20 cellular contexts compared by ENCODE assay signal in the genomic region with DNA sequence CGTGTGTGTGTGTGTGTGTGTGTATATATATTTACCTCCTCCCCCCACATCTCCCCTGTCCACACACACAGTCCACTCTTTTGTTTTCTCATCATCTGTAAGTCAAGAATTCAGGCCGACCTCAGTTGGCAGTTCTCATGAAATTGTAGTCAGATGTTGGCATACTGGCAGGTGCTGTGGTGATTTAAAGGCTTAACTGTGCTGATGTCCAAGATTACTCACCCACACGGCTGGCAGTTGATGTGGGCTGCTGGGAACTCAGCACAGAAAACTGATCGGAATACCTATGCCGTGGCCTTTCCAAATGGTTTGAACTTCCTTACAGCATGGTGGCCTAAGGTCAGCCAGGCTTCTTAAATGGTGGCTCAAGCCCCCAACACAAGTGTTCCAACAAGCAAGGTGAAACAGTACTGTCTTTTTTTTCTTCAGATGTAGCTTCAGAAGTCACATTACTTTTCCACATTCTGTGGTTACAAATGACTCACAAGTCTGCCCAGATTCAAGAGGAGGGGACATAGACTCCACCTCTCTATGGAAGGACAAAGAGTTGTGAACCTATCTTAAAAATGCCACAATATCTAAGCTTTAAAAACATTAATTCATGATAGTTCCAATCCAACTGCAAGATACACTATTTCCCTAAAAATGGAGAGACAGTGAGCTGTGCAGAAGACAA.
DNase-seq lines count a peak whose midpoint lies in the region; ATAC-seq and TF ChIP-seq lines count a peak whose summit lies in the region.
"Had no signal": no experiment of that assay in that cellular context is flagged by ENCODE, and none has a peak within 500 bp of the region (broad histone marks: within the 10 kb centered on the region; RNA-seq: fewer than 3 reads in every experiment).

No MANE protein-coding gene starts in this region.

- DNase-seq in SK-N-SH (no peak), SW480 (ENCODE audit: low spot score) (peak; percentile 86), kidney epithelial cell (ENCODE audit: low read depth) (peak; percentile 16), smooth muscle cell (lab: John Stamatoyannopoulos, UW; ENCODE audit: unreplicated experiment) (no peak), chondrocyte (ENCODE audit: low spot score) (no peak)
- DNase-seq in natural killer cell treated with Interleukin-12 subunit alpha and Interleukin-12 subunit beta and Interleukin-15 and Interleukin-18, amount 100 ng/mL, for 72 hours (ENCODE audit: low spot score), result no peak
- DNase-seq: CD4-positive, alpha-beta memory T cell; DMS79 treated with DMSO at 0.1 percent for 48 hours; KG1; NCI-H1105; NCI-H1694 treated with DMSO at 0.1 percent for 48 hours; NCI-H2107; NCI-H2227 treated with DMSO at 0.1 percent for 48 hours; NCI-H524 treated with DMSO at 0.1 percent for 48 hours; SHP77 treated with DMSO at 0.1 percent for 48 hours had no signal

- peaks cover 17 to 43% of the 10 kb centered on the region in 2 donors for H3K27me3 Mint-ChIP-seq in natural killer cell treated with Interleukin-12 subunit alpha and Interleukin-12 subunit beta and Interleukin-15 and Interleukin-18, amount 100 ng/mL, for 72 hours
- no peaks in the 10 kb centered on the region for H3K27me3 Mint-ChIP-seq in chondrocyte (ENCODE audit: low read depth)

- H3K36me3 ChIP-seq in SK-N-SH (replicated peaks in 1 of 2; ENCODE audit: control insufficient read depth in 1 of 2, insufficient read depth in 2 of 2, low read length in 1 of 2) (no peaks in the 10 kb centered on the region), kidney epithelial cell (ENCODE audit: control insufficient read depth, insufficient read depth, low read length) (no peaks in the 10 kb centered on the region), smooth muscle cell (ENCODE audit: low read depth) (no peaks in the 10 kb centered on the region)

- CTCF ChIA-PET in SK-N-SH (lab: Yijun Ruan, JAX), result no interaction called here

- H3K4me3 Mint-ChIP-seq in natural killer cell treated with Interleukin-12 subunit alpha and Interleukin-12 subunit beta and Interleukin-15 and Interleukin-18, amount 100 ng/mL, for 72 hours, result no peak overlapping the region
- no peak overlapping the region for H3K4me3 Mint-ChIP-seq in chondrocyte (ENCODE audit: unreplicated experiment)
- H3K4me3 Mint-ChIP-seq: CD4-positive, alpha-beta memory T cell had no signal

- H2AFZ ChIP-seq in SK-N-SH (ENCODE audit: low read depth) (no peak overlapping the region), smooth muscle cell (ENCODE audit: low read depth) (no peak overlapping the region)

- 4% methylated on average over 5 of the region's 5 CpGs for WGBS in SK-N-SH (ENCODE audit: low lambda C conversion rate)
- WGBS in smooth muscle cell (ENCODE audit: low lambda C conversion rate), result 54% methylated on average over 5 of the region's 5 CpGs

- H3K27ac Mint-ChIP-seq in natural killer cell treated with Interleukin-12 subunit alpha and Interleukin-12 subunit beta and Interleukin-15 and Interleukin-18, amount 100 ng/mL, for 72 hours, result no peak overlapping the region
- no peak overlapping the region for H3K27ac Mint-ChIP-seq in chondrocyte (ENCODE audit: unreplicated experiment)
- H3K27ac Mint-ChIP-seq: CD4-positive, alpha-beta memory T cell had no signal

- no peaks in the 10 kb centered on the region for H4K20me1 ChIP-seq in SK-N-SH (ENCODE audit: insufficient read depth)
- H4K20me1 ChIP-seq in smooth muscle cell (ENCODE audit: low read depth), result no peaks in the 10 kb centered on the region

- no peak overlapping the region for H3K4me3 ChIP-seq in SK-N-SH (ENCODE audit: low read depth in 2 of 2, low read length in 1 of 2)
- H3K4me3 ChIP-seq in kidney epithelial cell (ENCODE audit: low read depth, low read length), result no peak overlapping the region
- no peak overlapping the region for H3K4me3 ChIP-seq in smooth muscle cell

- no peaks in the 10 kb centered on the region for H3K9me3 ChIP-seq in SK-N-SH
- no peaks in the 10 kb centered on the region for H3K9me3 ChIP-seq in smooth muscle cell (replicated peaks; ENCODE audit: low read depth)

- H3K9ac ChIP-seq in SK-N-SH, result no peak overlapping the region
- no peak overlapping the region for H3K9ac ChIP-seq in smooth muscle cell (ENCODE audit: low read depth)

- H3K9me2 ChIP-seq in SK-N-SH, result no peaks in the 10 kb centered on the region

- TF ChIP-seq EP300 in SK-N-SH (IDR thresholded peaks at IDR 0.05; ENCODE audit: borderline replicate concordance in 1 of 2, low read depth in 1 of 2, low read length in 1 of 2), result no peak

- H3K27me3 ChIP-seq in SK-N-SH (ENCODE audit: insufficient read depth) (no peaks in the 10 kb centered on the region), kidney epithelial cell (ENCODE audit: control insufficient read depth, insufficient read depth, low read length) (no peaks in the 10 kb centered on the region), smooth muscle cell (ENCODE audit: low read depth) (no peaks in the 10 kb centered on the region)

- no peaks in the 10 kb centered on the region for H3K9me3 Mint-ChIP-seq in natural killer cell treated with Interleukin-12 subunit alpha and Interleukin-12 subunit beta and Interleukin-15 and Interleukin-18, amount 100 ng/mL, for 72 hours
- peaks cover 20% of the 10 kb centered on the region for H3K9me3 Mint-ChIP-seq in chondrocyte (ENCODE audit: low read depth)

- H3K36me3 Mint-ChIP-seq in natural killer cell treated with Interleukin-12 subunit alpha and Interleukin-12 subunit beta and Interleukin-15 and Interleukin-18, amount 100 ng/mL, for 72 hours, result no peaks in the 10 kb centered on the region
- no peaks in the 10 kb centered on the region for H3K36me3 Mint-ChIP-seq in chondrocyte (ENCODE audit: low read depth)
- H3K36me3 Mint-ChIP-seq: CD4-positive, alpha-beta memory T cell had no signal

- POLR2A ChIA-PET in SK-N-SH (lab: Yijun Ruan, JAX), result no interaction called here

- no peak for TF ChIP-seq RAD21 in SK-N-SH (IDR thresholded peaks at IDR 0.05; ENCODE audit: low read length)

- no peak for TF ChIP-seq CTCF in SK-N-SH (IDR thresholded peaks at IDR 0.05)
- no peak for TF ChIP-seq CTCF in kidney epithelial cell (IDR thresholded peaks at IDR 0.05; ENCODE audit: insufficient read depth, low read length, poor library complexity, severe bottlenecking)
- TF ChIP-seq CTCF in smooth muscle cell (IDR thresholded peaks at IDR 0.05; ENCODE audit: borderline replicate concordance, insufficient read depth, poor library complexity, severe bottlenecking), result no peak
- TF ChIP-seq CTCF in chondrocyte (IDR thresholded peaks at IDR 0.05), result no peak

- H3K4me1 ChIP-seq in SK-N-SH (ENCODE audit: control insufficient read depth in 1 of 2, insufficient read depth in 2 of 2, low read depth in 1 of 2, low read length in 1 of 2) (no peaks in the 10 kb centered on the region), smooth muscle cell (ENCODE audit: low read depth) (no peaks in the 10 kb centered on the region)

- H3K79me2 ChIP-seq in SK-N-SH (ENCODE audit: insufficient read depth) (no peaks in the 10 kb centered on the region), smooth muscle cell (ENCODE audit: low read depth) (no peaks in the 10 kb centered on the region)

- no peaks in the 10 kb centered on the region for H3K4me1 Mint-ChIP-seq in natural killer cell treated with Interleukin-12 subunit alpha and Interleukin-12 subunit beta and Interleukin-15 and Interleukin-18, amount 100 ng/mL, for 72 hours (ENCODE audit: low read depth in 2 of 2)
- H3K4me1 Mint-ChIP-seq in chondrocyte (ENCODE audit: low read depth), result no peaks in the 10 kb centered on the region
- H3K4me1 Mint-ChIP-seq: CD4-positive, alpha-beta memory T cell had no signal

- H3K27ac ChIP-seq in SK-N-SH (ENCODE audit: low read depth in 2 of 2, low read length in 1 of 2) (no peak overlapping the region), smooth muscle cell (ENCODE audit: low read depth) (peak overlapping the region; percentile 38)
- H3K27ac ChIP-seq: 22Rv1 had no signal

- ATAC-seq in SK-N-SH treated with all-trans-retinoic acid at 6 μM for 48 hours (no peak), GM21367 (IDR thresholded peaks at IDR 0.05; ENCODE audit: unreplicated experiment) (no peak)
- no peak for ATAC-seq in natural killer cell treated with Interleukin-12 subunit alpha and Interleukin-12 subunit beta and Interleukin-15 and Interleukin-18, amount 100 ng/mL, for 72 hours
- ATAC-seq: HepG2, Panc1 had no signal

- H3K4me2 ChIP-seq in SK-N-SH (no peak overlapping the region), smooth muscle cell (peak overlapping the region; percentile 24)

- H3F3A ChIP-seq in SK-N-SH (replicated peaks; ENCODE audit: insufficient read depth) (no peaks in the 10 kb centered on the region), smooth muscle cell (ENCODE audit: low read depth) (no peaks in the 10 kb centered on the region)

TF ChIP-seq in SK-N-SH, 30 proteins besides CTCF, POLR2A, EP300 and RAD21 (continues in another document):
- TF ChIP-seq ELF1 (IDR thresholded peaks at IDR 0.05), result no peak
- TF ChIP-seq TAF1 (IDR thresholded peaks at IDR 0.05; ENCODE audit: borderline replicate concordance, low read depth, low read length), result no peak
- 0 out of 2 replicates have a peak, but pooled peaks have one; percentile 23 for TF ChIP-seq PBX3 (IDR thresholded peaks at IDR 0.05)
- no peak for TF ChIP-seq NRF1 (IDR thresholded peaks at IDR 0.05; ENCODE audit: low read depth, low read length)
- TF ChIP-seq SMC3 (IDR thresholded peaks at IDR 0.05; ENCODE audit: low read depth, low read length), result no peak

TF ChIP-seq in SK-N-SH treated with all-trans-retinoic acid at 6 μM for 48 hours, 23 proteins besides CTCF, POLR2A, EP300 and RAD21:
- TF ChIP-seq OSR1 (CRISPR knock-in tag; IDR thresholded peaks at IDR 0.05), result no peak
TF ChIP-seq in SK-N-SH treated with all-trans-retinoic acid at 6 μM for 48 hours: peak in this region for 0.

Comparison
In these comparisons a context has a peak if more than half of its experiments do, and no peak if none do; other contexts are left out.
1. DNase-seq: peak in SW480 (single experiment) and kidney epithelial cell (single experiment); none in SK-N-SH (single experiment), smooth muscle cell (single experiment), natural killer cell treated with Interleukin-12 subunit alpha and Interleukin-12 subunit beta and Interleukin-15 and Interleukin-18, amount 100 ng/mL, for 72 hours (single experiment) and chondrocyte (single experiment).